11 cellular contexts compared by ENCODE assay signal in the genomic region with DNA sequence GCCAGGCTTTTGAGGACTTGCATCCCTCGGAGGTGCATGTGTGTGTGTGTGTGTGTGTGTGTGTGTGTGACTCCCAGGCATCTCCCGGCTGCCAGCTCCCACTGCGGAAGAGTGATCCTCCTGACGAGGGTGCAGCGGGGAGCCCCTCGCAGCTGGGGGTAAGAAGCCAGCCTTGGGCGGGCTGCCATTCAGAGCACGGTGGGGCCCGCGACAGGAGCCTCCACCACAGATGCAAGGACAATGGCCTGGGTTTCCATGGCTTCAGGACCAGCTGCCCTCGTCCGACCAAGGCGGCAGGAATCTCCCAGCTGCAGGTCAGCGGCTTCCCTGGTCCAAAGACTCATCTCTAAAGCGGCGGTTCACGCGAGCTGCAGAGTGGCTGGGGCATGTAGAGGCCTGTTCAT.
DNase-seq lines count a peak whose midpoint lies in the region; ATAC-seq lines count a peak whose summit lies in the region.
"Had no signal": no experiment of that assay in that cellular context is flagged by ENCODE, and none has a peak within 500 bp of the region (broad histone marks: within the 10 kb centered on the region; RNA-seq: fewer than 3 reads in every experiment).

No MANE protein-coding gene starts in this region.

- intact Hi-C loops in sciatic nerve (cut with DNase I) = no loop called here

- H3K4me3 ChIP-seq in neuron (ENCODE audit: low read length) = no peak overlapping the region
- H3K4me3 ChIP-seq: testis had no signal

- no peaks in the 10 kb centered on the region for H3K27me3 ChIP-seq in neuron (ENCODE audit: insufficient read depth, low read length)
- H3K27me3 ChIP-seq: testis had no signal

- H3K9me3 ChIP-seq in neuron (ENCODE audit: low read length) = peaks cover 6% of the 10 kb centered on the region
- H3K9me3 ChIP-seq: testis had no signal

- peak; percentile 72 for DNase-seq in DMS153 treated with DMSO at 0.1 percent for 48 hours (lab: John Stamatoyannopoulos, UW; ENCODE audit: unreplicated experiment)
- peak; percentile 70 for DNase-seq in NCI-H1694 (lab: John Stamatoyannopoulos, UW)
- DNase-seq in SHP77 treated with DMSO at 0.1 percent for 48 hours (lab: John Stamatoyannopoulos, UW) = peak; percentile 81
- no peak for DNase-seq in globus pallidus (ENCODE audit: low spot score)
- DNase-seq in sciatic nerve (ENCODE audit: low spot score) = no peak
- DNase-seq: activated CD4-positive, CD25-positive, alpha-beta regulatory T cell treated with anti-CD3 and anti-CD28 coated beads, Interleukin-2, amount 50 U/mL, for 72 hours; activated T-cell treated with anti-CD3 and anti-CD28 coated beads, Interleukin-2, amount 50 U/mL, for 4 hours; T-helper 17 cell; testis had no signal

- no peaks in the 10 kb centered on the region for H3K36me3 ChIP-seq in neuron (ENCODE audit: insufficient read depth, low read length)

- ATAC-seq in GM19397 (IDR thresholded peaks at IDR 0.05; ENCODE audit: unreplicated experiment) = no peak
- no peak for ATAC-seq in sciatic nerve
- ATAC-seq: activated T-cell treated with anti-CD3 and anti-CD28 coated beads, Interleukin-2, amount 50 U/mL, for 4 hours; T-helper 17 cell had no signal

- H2AFZ ChIP-seq in neuron (ENCODE audit: low read depth, low read length) = peak overlapping the region; percentile 37

- H3K4me1 ChIP-seq in neuron (ENCODE audit: insufficient read depth, low read length) = peaks cover 25% of the 10 kb centered on the region
- H3K4me1 ChIP-seq: testis had no signal

Comparison
In these comparisons a context has a peak if more than half of its experiments do, and no peak if none do; other contexts are left out.
1. DNase-seq: peak in DMS153 treated with DMSO at 0.1 percent for 48 hours (single experiment), NCI-H1694 (single experiment) and SHP77 treated with DMSO at 0.1 percent for 48 hours (single experiment); none in globus pallidus (single experiment) and sciatic nerve (single experiment).